12 cellular contexts compared by ENCODE assay signal in genomic region chr16:74437-75318, GRCh38. TPM values are rescaled to one million over a fixed set of nuclear protein-coding genes. Genes with fewer than 3 reads are reported as not detected.
DNase-seq lines count a peak whose midpoint lies in the region; ATAC-seq and TF ChIP-seq lines count a peak whose summit lies in the region.
"Had no signal": no experiment of that assay in that cellular context is flagged by ENCODE, and none has a peak within 500 bp of the region (broad histone marks: within the 10 kb centered on the region; RNA-seq: fewer than 3 reads in every experiment).

No MANE protein-coding gene starts in this region.

- H3K4me3 ChIP-seq in SJCRH30 (no peak overlapping the region), hepatocyte (no peak overlapping the region), smooth muscle cell (no peak overlapping the region), left lung (no peak overlapping the region)

- DNase-seq in ELF-1 (ENCODE audit: low read depth, low spot score) (peak; percentile 81), SJCRH30 (no peak), hepatocyte (ENCODE audit: low spot score) (no peak), smooth muscle cell (lab: John Stamatoyannopoulos, UW; ENCODE audit: unreplicated experiment) (no peak), left lung (no peak), NCI-H69 (lab: John Stamatoyannopoulos, UW) (no peak)
- DNase-seq in activated CD4-positive, alpha-beta T cell treated with anti-CD3 and anti-CD28 coated beads, Interleukin-2, amount 50 U/mL, for 1 hour, result no peak
- DNase-seq: activated CD8-positive, alpha-beta memory T cell treated with anti-CD3 and anti-CD28 coated beads, Interleukin-2, amount 50 U/mL, for 4 hours; Kasumi-1; stimulated activated CD4-positive, alpha-beta T cell treated with anti-CD3 and anti-CD28 coated beads, Interleukin-4, amount 100 ng/mL, for 1 hour had no signal

- H3K4me2 ChIP-seq in hepatocyte, result peak overlapping the region; percentile 100
- H3K4me2 ChIP-seq in smooth muscle cell, result peak overlapping the region; percentile 97

- peaks cover 31% of the 10 kb centered on the region for H3F3A ChIP-seq in smooth muscle cell (ENCODE audit: low read depth)

- H2AFZ ChIP-seq in hepatocyte (no peak overlapping the region), smooth muscle cell (ENCODE audit: low read depth) (no peak overlapping the region)

- WGBS in hepatocyte (ENCODE audit: low lambda C conversion rate, missing lambda C conversion rate), result 72% methylated on average over 22 of the region's 22 CpGs
- WGBS in smooth muscle cell (ENCODE audit: low lambda C conversion rate), result 63% methylated on average over 20 of the region's 22 CpGs

- H3K9ac ChIP-seq in smooth muscle cell (ENCODE audit: low read depth), result no peak overlapping the region

- H4K20me1 ChIP-seq in hepatocyte (ENCODE audit: insufficient read depth, poor library complexity, severe bottlenecking) (peaks cover 14% of the 10 kb centered on the region), smooth muscle cell (ENCODE audit: low read depth) (peaks cover 16% of the 10 kb centered on the region)

- intact Hi-C loops in left lung (cut with DNase I), result no loop called here

- TF ChIP-seq CTCF in hepatocyte (IDR thresholded peaks at IDR 0.05; ENCODE audit: poor library complexity) (no peak), smooth muscle cell (IDR thresholded peaks at IDR 0.05; ENCODE audit: borderline replicate concordance, insufficient read depth, poor library complexity, severe bottlenecking) (no peak), left lung (IDR thresholded peaks at IDR 0.05) (no peak)

- no peaks in the 10 kb centered on the region for H3K9me2 ChIP-seq in hepatocyte (replicated peaks; ENCODE audit: insufficient read depth)

- H3K27ac ChIP-seq in SJCRH30, result peak overlapping the region; percentile 77; the same call in 1 of the 2 replicates
- H3K27ac ChIP-seq in hepatocyte, result peak overlapping the region; percentile 95
- H3K27ac ChIP-seq in smooth muscle cell (ENCODE audit: low read depth), result peak overlapping the region; percentile 77
- H3K27ac ChIP-seq in left lung, result peak overlapping the region in 1 of 2 donors; percentile 93

- H3K79me2 ChIP-seq in hepatocyte (peaks cover 23% of the 10 kb centered on the region), smooth muscle cell (ENCODE audit: low read depth) (peaks cover 19% of the 10 kb centered on the region)

- no peak for ATAC-seq in GM18868 (IDR thresholded peaks at IDR 0.05; ENCODE audit: unreplicated experiment)
- no peak for ATAC-seq in left lung
- ATAC-seq: HCT116 had no signal

- H3K36me3 ChIP-seq in SJCRH30, result no peaks in the 10 kb centered on the region
- no peaks in the 10 kb centered on the region for H3K36me3 ChIP-seq in hepatocyte (replicated peaks; ENCODE audit: insufficient read depth, low read depth)
- no peaks in the 10 kb centered on the region for H3K36me3 ChIP-seq in smooth muscle cell (ENCODE audit: low read depth)
- peaks cover 0 to 4% of the 10 kb centered on the region in 2 donors for H3K36me3 ChIP-seq in left lung

- no peaks in the 10 kb centered on the region for H3K27me3 ChIP-seq in SJCRH30
- no peaks in the 10 kb centered on the region for H3K27me3 ChIP-seq in hepatocyte
- no peaks in the 10 kb centered on the region for H3K27me3 ChIP-seq in smooth muscle cell (ENCODE audit: low read depth)
- peaks cover 0 to 36% of the 10 kb centered on the region in 2 donors for H3K27me3 ChIP-seq in left lung

- H3K9me3 ChIP-seq in SJCRH30 (replicated peaks) (no peaks in the 10 kb centered on the region), hepatocyte (ENCODE audit: low read depth) (no peaks in the 10 kb centered on the region), smooth muscle cell (replicated peaks; ENCODE audit: low read depth) (no peaks in the 10 kb centered on the region), left lung (no peaks in the 10 kb centered on the region)

- H3K4me1 ChIP-seq in SJCRH30, result peaks cover 56% of the 10 kb centered on the region
- peaks cover 62% of the 10 kb centered on the region for H3K4me1 ChIP-seq in hepatocyte (ENCODE audit: insufficient read depth)
- H3K4me1 ChIP-seq in smooth muscle cell (ENCODE audit: low read depth), result peaks cover 49% of the 10 kb centered on the region
- peaks cover 36 to 83% of the 10 kb centered on the region in 2 donors for H3K4me1 ChIP-seq in left lung

RNA-seq across cellular contexts. Expression of gene RHBDF1, which starts 2.2 kb away (rescaled TPM):
- total RNA-seq in SJCRH30 (2014; rRNA removed; shearing (Covaris generic)), result 24.1 and 25.3 TPM in 2 replicates
- total RNA-seq in hepatocyte (21.8 and 41.5 TPM in 2 replicates), smooth muscle cell (38.2 and 41.4 TPM in 2 replicates), left lung (10 to 100 TPM; 33.4 to 45.0 TPM)
- polyA plus RNA-seq in hepatocyte (73.6 and 95.3 TPM in 2 replicates), smooth muscle cell (68.0 and 84.9 TPM in 2 replicates)

RNA-seq across cellular contexts. Expression of gene MPG, which starts 3.3 kb away (rescaled TPM):
- 37.8 and 47.2 TPM in 2 replicates for total RNA-seq in SJCRH30 (2014; rRNA removed; shearing (Covaris generic))
- total RNA-seq in hepatocyte, result 67.4 and 85.7 TPM in 2 replicates
- 83.9 and 121 TPM in 2 replicates for polyA plus RNA-seq in hepatocyte
- 73.8 and 84.7 TPM in 2 replicates for total RNA-seq in smooth muscle cell
- polyA plus RNA-seq in smooth muscle cell, result 104 and 120 TPM in 2 replicates
- total RNA-seq in left lung, result 10 to 100 TPM; 46.3 to 47.6 TPM

RNA-seq across cellular contexts. Expression of gene SNRNP25, which starts 21.1 kb away (rescaled TPM):
- total RNA-seq in SJCRH30 (2014; rRNA removed; shearing (Covaris generic)), result 60.7 and 63.4 TPM in 2 replicates
- 18.2 and 18.3 TPM in 2 replicates for total RNA-seq in hepatocyte
- 35.3 and 43.1 TPM in 2 replicates for polyA plus RNA-seq in hepatocyte
- 20.1 and 21.4 TPM in 2 replicates for total RNA-seq in smooth muscle cell
- polyA plus RNA-seq in smooth muscle cell, result 45.9 and 48.2 TPM in 2 replicates
- 10 to 100 TPM; 19.1 to 22.2 TPM for total RNA-seq in left lung

RNA-seq across cellular contexts. Expression of gene POLR3K, which starts 21.3 kb away (rescaled TPM):
- total RNA-seq in SJCRH30 (2014; rRNA removed; shearing (Covaris generic)), result 20.9 and 24.3 TPM in 2 replicates
- 2.7 and 2.8 TPM in 2 replicates for total RNA-seq in hepatocyte
- 12.1 and 12.5 TPM in 2 replicates for polyA plus RNA-seq in hepatocyte
- 2.1 and 2.9 TPM in 2 replicates for total RNA-seq in smooth muscle cell
- 10.5 and 11.1 TPM in 2 replicates for polyA plus RNA-seq in smooth muscle cell
- total RNA-seq in left lung, result 10 to 100 TPM; 12.6 to 13.4 TPM
